26 cellular contexts compared by ENCODE assay signal in genomic region chr11:44339530-44339883, GRCh38. TPM values are rescaled to one million over a fixed set of nuclear protein-coding genes. Genes with fewer than 3 reads are reported as not detected.
A peak's percentile ranks its signal among the peaks of the same experiment; 100 is the strongest.
DNase-seq lines count a peak whose midpoint lies in the region; ATAC-seq, FAIRE-seq and TF ChIP-seq lines count a peak whose summit lies in the region.
"Had no signal": no experiment of that assay in that cellular context is flagged by ENCODE, and none has a peak within 500 bp of the region (broad histone marks: within the 10 kb centered on the region; RNA-seq: fewer than 3 reads in every experiment).

No MANE protein-coding gene starts in this region.

- no peak for TF ChIP-seq EP300 in K562 (IDR thresholded peaks at IDR 0.05; ENCODE audit: low read length)

- no peaks in the 10 kb centered on the region for H3K79me2 ChIP-seq in GM23338 (replicated peaks; ENCODE audit: insufficient read depth)
- no peaks in the 10 kb centered on the region for H3K79me2 ChIP-seq in K562 (ENCODE audit: control insufficient read depth, insufficient read depth, low read length)

- FAIRE-seq in K562 (lab: Jason Lieb, UNC) = no peak
- FAIRE-seq: A549, D721Med, GM12878, GM19239, H54 had no signal

- H3K9me1 ChIP-seq in K562 (ENCODE audit: control insufficient read depth, insufficient read depth, low read length) = no peaks in the 10 kb centered on the region

- CTCF ChIA-PET in K562 (lab: Yijun Ruan, JAX; ENCODE audit: low intra/inter-chr PET ratio) = no interaction called here

- in situ Hi-C loops in K562 (cut with MboI) = no loop called here

- TF ChIP-seq RAD21 in K562 (CRISPR knock-in tag; conservative IDR thresholded peaks at IDR 0.05 in 1 of 2, IDR thresholded peaks at IDR 0.05 in 1 of 2) = no peak

- intact Hi-C loops in heart left ventricle (cut with DNase I) (no loop called here), left cardiac atrium (cut with DNase I) (no loop called here), K562 (cut with micrococcal nuclease) (no loop called here)

- H3K4me2 ChIP-seq in GM23338 (no peak overlapping the region), K562 (ENCODE audit: insufficient read depth, low read length) (no peak overlapping the region)
- H3K4me2 ChIP-seq: A549; BLaER1 treated with 17β-estradiol and CSF1 and Interleukin-3, amounts not matched to agents 10 nM and 100 nM had no signal

- no peaks in the 10 kb centered on the region for H3F3A ChIP-seq in GM23338 (replicated peaks; ENCODE audit: low read depth)

- H3K27ac ChIP-seq in heart left ventricle (peak overlapping the region in 2 of 12 donors; percentile 13 to 17), GM23338 (ENCODE audit: low read depth) (no peak overlapping the region), K562 (ENCODE audit: extremely low read depth, low read depth, low read length) (no peak overlapping the region)
- H3K27ac ChIP-seq: A549; BLaER1 treated with 17β-estradiol and CSF1 and Interleukin-3, amounts not matched to agents 10 nM and 100 nM had no signal

- peaks cover 53% of the 10 kb centered on the region for H3K27me3 Mint-ChIP-seq in GM23338 (ENCODE audit: insufficient read depth, low read depth, poor library complexity)

- no TSS peak for BruUV-seq in K562 (replicated peaks; lab: Mats Ljungman, UMichigan)

- no peaks in the 10 kb centered on the region for H3K9me2 ChIP-seq in GM23338 (ENCODE audit: insufficient read depth)

- H3K9me3 Mint-ChIP-seq in GM23338 = no peaks in the 10 kb centered on the region
- H3K9me3 Mint-ChIP-seq: CD14-positive monocyte; CD4-positive, alpha-beta T cell; CD8-positive, alpha-beta memory T cell; HFFc6 had no signal

- H3K9ac ChIP-seq in K562 (ENCODE audit: insufficient read depth in 1 of 2, low read depth in 2 of 2, low read length in 2 of 2) = peak overlapping the region in 1 of 2 experiments; percentile 31; a peak in 1 of 4 replicates
- H3K9ac ChIP-seq: BLaER1 treated with 17β-estradiol and CSF1 and Interleukin-3, amounts not matched to agents 10 nM and 100 nM had no signal

- H3K27ac Mint-ChIP-seq in GM23338 = no peak overlapping the region
- H3K27ac Mint-ChIP-seq: CD4-positive, alpha-beta T cell; CD8-positive, alpha-beta memory T cell; HFFc6 had no signal

- TF ChIP-seq CTCF in heart left ventricle (IDR thresholded peaks at IDR 0.05) = no peak
- TF ChIP-seq CTCF in GM23338 (conservative IDR thresholded peaks at IDR 0.05; ENCODE audit: low read depth in 2 of 2) = no peak
- no peak for TF ChIP-seq CTCF in K562 (IDR thresholded peaks at IDR 0.05 in 2 of 3, conservative IDR thresholded peaks at IDR 0.05 in 1 of 3; ENCODE audit: insufficient read depth in 2 of 3, low read depth in 1 of 3, low read length in 3 of 3)

- no peak for TF ChIP-seq POLR2A in heart left ventricle (IDR thresholded peaks at IDR 0.05)
- TF ChIP-seq POLR2A in K562 (conservative IDR thresholded peaks at IDR 0.05) = no peak

- H3K4me1 Mint-ChIP-seq in GM23338 = peaks cover 27% of the 10 kb centered on the region
- H3K4me1 Mint-ChIP-seq: CD14-positive monocyte; CD8-positive, alpha-beta memory T cell had no signal

- no peaks in the 10 kb centered on the region; the same call in none of the 2 replicates for H4K20me1 ChIP-seq in GM23338 (replicated peaks; ENCODE audit: insufficient read depth)
- no peaks in the 10 kb centered on the region for H4K20me1 ChIP-seq in K562 (replicated peaks; ENCODE audit: control insufficient read depth, insufficient read depth, low read length)

- peaks cover 0 to 6% (median 0%) of the 10 kb centered on the region in 12 donors for H3K4me1 ChIP-seq in heart left ventricle
- peaks cover 24% of the 10 kb centered on the region for H3K4me1 ChIP-seq in GM23338 (ENCODE audit: insufficient read depth)
- peaks cover 16 to 31% of the 10 kb centered on the region in 2 experiments for H3K4me1 ChIP-seq in K562 (replicated peaks in 1 of 2; ENCODE audit: control insufficient read depth in 2 of 2, insufficient read depth in 2 of 2, low read length in 2 of 2)
- H3K4me1 ChIP-seq: A549, BE2C, HAP-1 had no signal

- peaks cover 0 to 51% (median 11%) of the 10 kb centered on the region in 9 donors for H3K27me3 ChIP-seq in heart left ventricle
- H3K27me3 ChIP-seq in GM23338 (ENCODE audit: insufficient read depth) = peaks cover 41% of the 10 kb centered on the region
- H3K27me3 ChIP-seq in K562 (ENCODE audit: control insufficient read depth in 2 of 2, insufficient read depth in 2 of 2, low read length in 2 of 2) = no peaks in the 10 kb centered on the region

- H2AFZ ChIP-seq in GM23338 (peak overlapping the region; percentile 69; the same call in 1 of the 2 replicates), K562 (ENCODE audit: low read depth, low read length) (peak overlapping the region; percentile 81)

- ATAC-seq in heart left ventricle (peak; percentile 45 to 78 (median 60)), left cardiac atrium (no peak), GM23338 (no peak), K562 (no peak; the same call in 2 of the 3 replicates), HG03045 (IDR thresholded peaks at IDR 0.05; ENCODE audit: unreplicated experiment) (no peak)
- ATAC-seq: A549, GM12878 had no signal

- no peak overlapping the region for H3K4me3 ChIP-seq in heart left ventricle
- no peak overlapping the region for H3K4me3 ChIP-seq in GM23338
- H3K4me3 ChIP-seq in K562 = no peak overlapping the region
- H3K4me3 ChIP-seq: A549; BLaER1 treated with 17β-estradiol and CSF1 and Interleukin-3, amounts not matched to agents 10 nM and 100 nM; GM12878; HAP-1 had no signal

- no peaks in the 10 kb centered on the region for H3K36me3 Mint-ChIP-seq in GM23338 (ENCODE audit: low read depth)
- H3K36me3 Mint-ChIP-seq: CD14-positive monocyte; CD8-positive, alpha-beta memory T cell had no signal

- no peak for DNase-seq in heart left ventricle
- no peak for DNase-seq in left cardiac atrium
- no peak for DNase-seq in GM23338 (ENCODE audit: low spot score)
- no peak for DNase-seq in K562 (ENCODE audit: extremely low read depth in 1 of 4, low spot score in 3 of 4)
- DNase-seq in GM19240 (ENCODE audit: insufficient read length, low spot score) = no peak
- DNase-seq: 8988T; ACHN; AML-193; BE2C; CD4-positive, alpha-beta T cell; CD8-positive, alpha-beta memory T cell; DMS 273 treated with DMSO at 0.1 percent for 48 hours; DMS79; EL; GDM1; GOT3; HFFc6 had no signal

- H3K9me3 ChIP-seq in heart left ventricle (no peaks in the 10 kb centered on the region), K562 (replicated peaks; ENCODE audit: control insufficient read depth, insufficient read depth, low read depth, low read length) (no peaks in the 10 kb centered on the region)
- H3K9me3 ChIP-seq: A549; BE2C; BLaER1 treated with 17β-estradiol and CSF1 and Interleukin-3, amounts not matched to agents 10 nM and 100 nM; HAP-1 had no signal

- POLR2A ChIA-PET in K562 (lab: Yijun Ruan, JAX) = interaction anchor here (0.8 to 2.5 kb wide), 3 partner anchors 9 to 151 kb away, joined by 3 to 6 read pairs (median 4); no protein-coding TSS in a partner anchor

- H3K36me3 ChIP-seq in heart left ventricle (no peaks in the 10 kb centered on the region), GM23338 (ENCODE audit: insufficient read depth) (no peaks in the 10 kb centered on the region), K562 (ENCODE audit: control insufficient read depth, insufficient read depth, low read length) (no peaks in the 10 kb centered on the region)
- H3K36me3 ChIP-seq: BE2C; BLaER1 treated with 17β-estradiol and CSF1 and Interleukin-3, amounts not matched to agents 10 nM and 100 nM; HAP-1 had no signal

- H3K4me3 Mint-ChIP-seq in GM23338 = no peak overlapping the region
- H3K4me3 Mint-ChIP-seq: CD4-positive, alpha-beta T cell; CD8-positive, alpha-beta memory T cell; HFFc6 had no signal

- WGBS in heart left ventricle, 4 donors = 53 to 65% (median 61%) methylated on average over 4 of the region's 4 CpGs
- 60% methylated on average over 4 of the region's 4 CpGs for whole genome bisulfite sequencing in K562 (ENCODE audit: insufficient coverage, low coverage, missing lambda C conversion rate)

TF ChIP-seq in GM23338, 12 proteins besides CTCF, POLR2A, EP300 and RAD21 (continues in another document):
- TF ChIP-seq EZH2 (IDR thresholded peaks at IDR 0.05; ENCODE audit: low read depth, unreplicated experiment) = no peak
- TF ChIP-seq NANOG (IDR thresholded peaks at IDR 0.05; ENCODE audit: borderline replicate concordance) = no peak
- TF ChIP-seq EZH2phosphoT487 (IDR thresholded peaks at IDR 0.05; ENCODE audit: unreplicated experiment) = no peak
- TF ChIP-seq ZNF114 (CRISPR knock-in tag; IDR thresholded peaks at IDR 0.05) = no peak

TF ChIP-seq in K562, 482 proteins besides CTCF, POLR2A, EP300 and RAD21 (continues in another document):
- TF ChIP-seq HSF4 (CRISPR knock-in tag; IDR thresholded peaks at IDR 0.05; ENCODE audit: borderline replicate concordance) (no peak), OTX1 (CRISPR knock-in tag; IDR thresholded peaks at IDR 0.05) (no peak)

RNA-seq across cellular contexts. Expression of gene ALX4, which starts 29.6 kb away (rescaled TPM):
- total RNA-seq in heart left ventricle (under 1 TPM in 7 of 9 donors, not detected in 2; 0.05 to 0.24 (median 0.11) TPM), left cardiac atrium (under 1 TPM in 1 of 2 donors, not detected in 1; 0.03 TPM), K562 (2014; rRNA removed) (0.65 and 1.0 TPM in 2 replicates), K562 (2014; rRNA removed; fragmentation: Illumina TruSeq; extraction: Trizol) (0.22 and 0.33 TPM in 2 replicates), K562 (2015; rRNA removed; fragmentation: Illumina TruSeq; extraction: Trizol) (0.60 and 0.62 TPM in 2 replicates), K562 (2021) (1.1 and 1.2 TPM in 2 replicates)
- polyA plus RNA-seq in heart left ventricle (under 1 TPM in 1 of 2 donors, not detected in 1; 0.03 TPM), GM23338 (2016; fragmentation: Nextera tagmentation; extraction: Ambion mirVana) (not detected in 2 replicates), K562 (2011; rRNA removed) (0.14 and 0.81 TPM in 2 replicates), K562 (2014; fragmentation: Illumina TruSeq; extraction: Trizol) (0.64 and 0.78 TPM in 2 replicates), K562 (2014; fragmentation: Nextera tagmentation; extraction: Ambion mirVana) (under 1 TPM; 0.07 to 0.13 TPM), K562 (2014; rRNA removed) (0.23 and 0.51 TPM in 2 replicates)
- not detected in 2 replicates for total RNA-seq in GM23338 (2014; rRNA removed; shearing (Covaris generic))
- 0.11 and 0.35 TPM in 2 replicates for total RNA-seq in K562 (2011; cell fraction: chromatin; rRNA removed; ENCODE audit: low replicate concordance)
- 0.13 and 0.33 TPM in 2 replicates for total RNA-seq in K562 (2011; cell fraction: nucleolus; rRNA removed)
- 0.15 and 0.31 TPM in 2 replicates for total RNA-seq in K562 (2011; cell fraction: nucleoplasm; rRNA removed)
- polyA plus RNA-seq in K562 (2011; cell fraction: cytosol; rRNA removed) = 0.30 and 0.59 TPM in 2 replicates
- polyA plus RNA-seq in K562 (2011; cell fraction: nucleus; rRNA removed) = 0.44 and 0.91 TPM in 2 replicates
- 0.89 and 1.6 TPM in 2 replicates for polyA plus RNA-seq in K562 (2012)
- 0.21 and 0.99 TPM in 2 replicates for polyA minus RNA-seq in K562 (2011; rRNA and poly(A)+ RNA removed)
- polyA minus RNA-seq in K562 (2011; cell fraction: cytosol; rRNA and poly(A)+ RNA removed) = 0.48 and 1.8 TPM in 2 replicates
- polyA minus RNA-seq in K562 (2011; cell fraction: nucleus; rRNA and poly(A)+ RNA removed) = 0.40 and 1.4 TPM in 2 replicates
- total RNA-seq: CD4-positive, alpha-beta T cell; CD8-positive, alpha-beta memory T cell; GM12878 had no signal
- polyA plus RNA-seq: CD14-positive monocyte; CD8-positive, alpha-beta memory T cell; GM12878 had no signal

Comparison
In these comparisons a context has a peak if more than half of its experiments do, and no peak if none do; other contexts are left out.
1. ATAC-seq: peak in heart left ventricle (4 of 4); none in left cardiac atrium (0 of 2), GM23338 (single experiment), K562 (single experiment) and HG03045 (single experiment).